In genomic region chr17:44087319-44087718, GRCh38 we compare ENCODE assay signal across 8 cellular contexts. TPM values are rescaled to one million over a fixed set of nuclear protein-coding genes. Genes with fewer than 3 reads are reported as not detected.
DNase-seq lines count a peak whose midpoint lies in the region; ATAC-seq lines count a peak whose summit lies in the region.
"Had no signal": no experiment of that assay in that cellular context is flagged by ENCODE, and none has a peak within 500 bp of the region (broad histone marks: within the 10 kb centered on the region; RNA-seq: fewer than 3 reads in every experiment).

No MANE protein-coding gene starts in this region.

- ATAC-seq in HG02798 (IDR thresholded peaks at IDR 0.05; ENCODE audit: poor library complexity, unreplicated experiment): no peak
- no peak for ATAC-seq in GM18498 (IDR thresholded peaks at IDR 0.05; ENCODE audit: unreplicated experiment)
- ATAC-seq in HG03095 (IDR thresholded peaks at IDR 0.05; ENCODE audit: unreplicated experiment): no peak

- H4K20me1 ChIP-seq in BLaER1: peaks cover 10% of the 10 kb centered on the region; the same call in 1 of the 2 replicates

- DNase-seq in SJSA1 (ENCODE audit: low read depth in 1 of 2, low spot score in 2 of 2): no peak
- DNase-seq: DMS 273 treated with DMSO at 0.1 percent for 48 hours, NCI-H524 treated with DMSO at 0.1 percent for 48 hours had no signal

- H3K9ac ChIP-seq in BLaER1: peak overlapping the region; percentile 43; the same call in 1 of the 2 replicates

- H3K4me2 ChIP-seq in BLaER1: peak overlapping the region; percentile 54

- no peak overlapping the region for H3K4me3 ChIP-seq in BLaER1
- no peak overlapping the region for H3K4me3 ChIP-seq in SJSA1

- H3K9me3 ChIP-seq in BLaER1 (no peaks in the 10 kb centered on the region), SJSA1 (replicated peaks) (no peaks in the 10 kb centered on the region)

- H3K27ac ChIP-seq in BLaER1 (peak overlapping the region; percentile 51), SJSA1 (peak overlapping the region; percentile 63), layer of hippocampus (ENCODE audit: low read depth, low read length) (peak overlapping the region; percentile 18)

- H3K36me3 ChIP-seq in BLaER1 (peaks cover 97% of the 10 kb centered on the region), SJSA1 (peaks cover 94% of the 10 kb centered on the region)

- H3K27me3 ChIP-seq in BLaER1 (no peaks in the 10 kb centered on the region), SJSA1 (replicated peaks) (no peaks in the 10 kb centered on the region), layer of hippocampus (ENCODE audit: control insufficient read depth, insufficient read depth, low read length) (no peaks in the 10 kb centered on the region)

- H3K4me1 ChIP-seq in BLaER1 (peaks cover 28% of the 10 kb centered on the region), SJSA1 (replicated peaks) (peaks cover 42% of the 10 kb centered on the region)

RNA-seq across cellular contexts. Expression of gene G6PC3, which starts 16.8 kb away (rescaled TPM):
- 24.4 and 36.2 TPM in 2 replicates for total RNA-seq in SJSA1 (2014; rRNA removed; shearing (Covaris generic))

RNA-seq across cellular contexts. Expression of gene LSM12, which starts 20.8 kb away (rescaled TPM):
- total RNA-seq in SJSA1 (2014; rRNA removed; shearing (Covaris generic)): 44.0 and 69.7 TPM in 2 replicates

RNA-seq across cellular contexts. Expression of gene HDAC5, which starts 36.1 kb away (rescaled TPM):
- 143 and 298 TPM in 2 replicates for total RNA-seq in SJSA1 (2014; rRNA removed; shearing (Covaris generic))

RNA-seq across cellular contexts. Expression of gene HROB, which starts 54.4 kb away (rescaled TPM):
- 10.1 and 10.2 TPM in 2 replicates for total RNA-seq in SJSA1 (2014; rRNA removed; shearing (Covaris generic))
